17 cellular contexts compared by ENCODE assay signal in the genomic region with DNA sequence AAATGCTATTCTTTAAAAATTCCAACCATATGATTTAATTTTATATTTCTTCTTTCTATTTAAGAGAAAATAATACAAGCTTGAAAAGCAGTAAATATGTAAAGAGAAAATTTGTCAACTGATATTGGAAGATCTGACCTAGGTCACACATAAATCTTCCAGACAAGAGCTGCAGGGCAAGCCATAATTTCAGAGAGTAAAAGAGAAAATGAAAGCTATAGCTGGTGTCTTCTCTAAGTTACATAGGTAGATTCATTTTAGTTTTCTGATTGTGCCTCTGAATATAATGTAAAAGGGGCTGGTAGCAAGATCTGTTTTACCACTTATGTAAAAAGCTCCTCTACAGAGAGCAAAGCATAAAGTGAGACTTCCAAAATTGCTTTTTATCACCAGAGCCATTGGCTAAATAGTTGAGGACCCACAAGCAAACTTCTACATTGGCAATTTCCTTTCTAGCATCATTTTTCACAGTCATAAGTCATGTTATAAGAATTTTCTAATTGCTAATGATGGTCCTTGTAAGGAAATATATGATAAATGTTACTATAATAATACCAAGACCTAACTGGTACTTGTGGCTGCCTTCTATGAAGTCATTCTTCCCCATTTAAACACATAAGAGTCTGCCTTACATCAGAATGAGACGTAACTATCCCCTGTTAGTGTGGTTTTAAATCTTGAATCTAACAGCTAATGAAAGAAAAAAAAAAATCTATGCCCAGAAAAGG.
DNase-seq lines count a peak whose midpoint lies in the region; ATAC-seq, FAIRE-seq and TF ChIP-seq lines count a peak whose summit lies in the region.
"Had no signal": no experiment of that assay in that cellular context is flagged by ENCODE, and none has a peak within 500 bp of the region (broad histone marks: within the 10 kb centered on the region; RNA-seq: fewer than 3 reads in every experiment).

No MANE protein-coding gene starts in this region.

- H3K27ac ChIP-seq in hepatocyte: peak overlapping the region; percentile 1
- H3K27ac ChIP-seq: ovary had no signal

- peak; percentile 24 for FAIRE-seq in GM18507 (lab: Jason Lieb, UNC)

- intact Hi-C loops in activated CD4-positive, alpha-beta T cell treated with anti-CD3 and anti-CD28 coated beads for 36 hours (cut with DNase I, micrococcal nuclease): loop anchor here (2.0 to 10.0 kb wide), 3 partner anchors 18 to 720 kb away; no protein-coding TSS in a partner anchor
- intact Hi-C loops in cardiac septum (cut with DNase I): no loop called here

- CTCF ChIA-PET in activated CD4-positive, alpha-beta T cell treated with anti-CD3 and anti-CD28 coated beads for 36 hours (lab: Charles Lee): interaction anchor here (0.9 to 1.5 kb wide), 4 partner anchors 11 to 798 kb away, joined by 3 read pairs; no protein-coding TSS in a partner anchor

- no peaks in the 10 kb centered on the region for H3K79me2 ChIP-seq in hepatocyte

- H3K4me3 Mint-ChIP-seq in activated CD4-positive, alpha-beta T cell treated with anti-CD3 and anti-CD28 coated beads for 36 hours: no peak overlapping the region
- H3K4me3 Mint-ChIP-seq in T-helper 17 cell: no peak overlapping the region
- H3K4me3 Mint-ChIP-seq: activated CD4-positive, alpha-beta memory T cell treated with anti-CD3 and anti-CD28 coated beads for 36 hours had no signal

- WGBS in hepatocyte (ENCODE audit: low lambda C conversion rate, missing lambda C conversion rate): 71% methylated on average over 1 of the region's 1 CpG

- TF ChIP-seq CTCF in hepatocyte (IDR thresholded peaks at IDR 0.05; ENCODE audit: poor library complexity): no peak

- no peak overlapping the region for H3K4me2 ChIP-seq in hepatocyte

- no peak overlapping the region for H3K4me3 ChIP-seq in hepatocyte
- H3K4me3 ChIP-seq: ovary, skin epidermis had no signal

- H3K4me1 Mint-ChIP-seq in activated CD4-positive, alpha-beta T cell treated with anti-CD3 and anti-CD28 coated beads for 36 hours: peaks cover 51% of the 10 kb centered on the region
- peaks cover 28% of the 10 kb centered on the region for H3K4me1 Mint-ChIP-seq in T-helper 17 cell

- H3K27me3 Mint-ChIP-seq in activated CD4-positive, alpha-beta T cell treated with anti-CD3 and anti-CD28 coated beads for 36 hours: no peaks in the 10 kb centered on the region
- H3K27me3 Mint-ChIP-seq in T-helper 17 cell: no peaks in the 10 kb centered on the region
- H3K27me3 Mint-ChIP-seq: activated CD4-positive, alpha-beta memory T cell treated with anti-CD3 and anti-CD28 coated beads for 36 hours had no signal

- peak overlapping the region; percentile 7 for H3K27ac Mint-ChIP-seq in activated CD4-positive, alpha-beta T cell treated with anti-CD3 and anti-CD28 coated beads for 36 hours
- H3K27ac Mint-ChIP-seq in T-helper 17 cell: peak overlapping the region; percentile 72
- H3K27ac Mint-ChIP-seq: activated CD4-positive, alpha-beta memory T cell treated with anti-CD3 and anti-CD28 coated beads for 36 hours had no signal

- H3K4me1 ChIP-seq in hepatocyte (ENCODE audit: insufficient read depth): peaks cover 16% of the 10 kb centered on the region

- peaks cover 3% of the 10 kb centered on the region for H3K36me3 Mint-ChIP-seq in activated CD4-positive, alpha-beta T cell treated with anti-CD3 and anti-CD28 coated beads for 36 hours (ENCODE audit: low read depth)
- H3K36me3 Mint-ChIP-seq in T-helper 17 cell (ENCODE audit: low read depth): no peaks in the 10 kb centered on the region
- H3K36me3 Mint-ChIP-seq: activated CD4-positive, alpha-beta memory T cell treated with anti-CD3 and anti-CD28 coated beads for 36 hours had no signal

- no peaks in the 10 kb centered on the region for H3K27me3 ChIP-seq in hepatocyte
- H3K27me3 ChIP-seq: ovary had no signal

- POLR2A ChIA-PET in activated CD4-positive, alpha-beta T cell treated with anti-CD3 and anti-CD28 coated beads for 36 hours (lab: Charles Lee): interaction anchor here (0.6 to 0.8 kb wide), 2 partner anchors 157 to 1039 kb away, joined by 3 to 4 read pairs; no protein-coding TSS in a partner anchor

- H3K9me2 ChIP-seq in hepatocyte (replicated peaks; ENCODE audit: insufficient read depth): no peaks in the 10 kb centered on the region

- no peaks in the 10 kb centered on the region for H4K20me1 ChIP-seq in hepatocyte (ENCODE audit: insufficient read depth, poor library complexity, severe bottlenecking)

- peak; percentile 58 for ATAC-seq in activated CD4-positive, alpha-beta T cell treated with anti-CD3 and anti-CD28 coated beads for 36 hours
- ATAC-seq in T-helper 17 cell: no peak
- ATAC-seq in HG02973 (IDR thresholded peaks at IDR 0.05; ENCODE audit: unreplicated experiment): no peak

- no peaks in the 10 kb centered on the region for H3K9me3 ChIP-seq in T-helper 17 cell (ENCODE audit: control insufficient read depth, low read length, poor library complexity, severe bottlenecking)
- H3K9me3 ChIP-seq in hepatocyte (ENCODE audit: low read depth): no peaks in the 10 kb centered on the region
- H3K9me3 ChIP-seq: ovary had no signal

- no peaks in the 10 kb centered on the region for H3K9me3 Mint-ChIP-seq in activated CD4-positive, alpha-beta T cell treated with anti-CD3 and anti-CD28 coated beads for 36 hours (ENCODE audit: low read depth)
- H3K9me3 Mint-ChIP-seq: activated CD4-positive, alpha-beta memory T cell treated with anti-CD3 and anti-CD28 coated beads for 36 hours had no signal

- no peak for DNase-seq in activated CD4-positive, alpha-beta T cell treated with anti-CD3 and anti-CD28 coated beads for 36 hours
- no peak for DNase-seq in activated CD4-positive, alpha-beta T cell treated with anti-CD3 and anti-CD28 coated beads, Interleukin-2, amount 50 U/mL, for 1 hour
- DNase-seq in GM18507 (ENCODE audit: extremely low spot score, insufficient read length, low read depth) (no peak), T-helper 17 cell (no peak), hepatocyte (ENCODE audit: low spot score) (no peak), cardiac septum (ENCODE audit: low spot score) (no peak), kidney glomerular epithelial cell (lab: John Stamatoyannopoulos, UW) (no peak)
- DNase-seq: activated CD4-positive, alpha-beta memory T cell treated with anti-CD3 and anti-CD28 coated beads for 36 hours; GOT3; islet precursor cell; KG1; NCI-H187 treated with DMSO at 0.1 percent for 48 hours; NCI-H510A treated with DMSO at 0.1 percent for 48 hours; ovary; T1000 had no signal

- no peak overlapping the region for H2AFZ ChIP-seq in hepatocyte

- no peaks in the 10 kb centered on the region for H3K36me3 ChIP-seq in hepatocyte (replicated peaks; ENCODE audit: insufficient read depth, low read depth)
- H3K36me3 ChIP-seq: ovary had no signal
